In the genomic region with DNA sequence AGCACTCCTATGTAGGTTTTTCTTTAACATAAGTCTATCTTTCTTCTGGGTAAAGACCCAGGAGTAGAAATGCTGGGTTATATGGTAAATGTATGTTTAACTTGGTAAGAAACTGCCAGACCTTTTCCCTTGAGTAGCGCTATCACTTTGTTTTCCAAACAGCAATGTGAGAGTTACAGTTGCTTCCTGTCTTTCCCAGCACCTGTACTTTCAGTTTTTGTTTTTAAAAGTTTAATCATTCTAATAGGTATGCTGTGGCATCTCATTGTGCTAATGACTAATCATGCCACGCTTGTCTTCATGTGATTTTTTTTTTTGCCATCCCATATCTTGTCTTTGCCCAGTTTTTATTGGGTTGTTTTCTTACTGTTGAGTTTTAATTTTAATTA, we compare ENCODE assay signal across 1 cellular context.
TF ChIP-seq lines count a peak whose summit lies in the region.

No MANE protein-coding gene starts in this region.

TF ChIP-seq in liver, 16 proteins besides CTCF, POLR2A, EP300 and RAD21 (continued from another document):
- TF ChIP-seq, protein P1, sequence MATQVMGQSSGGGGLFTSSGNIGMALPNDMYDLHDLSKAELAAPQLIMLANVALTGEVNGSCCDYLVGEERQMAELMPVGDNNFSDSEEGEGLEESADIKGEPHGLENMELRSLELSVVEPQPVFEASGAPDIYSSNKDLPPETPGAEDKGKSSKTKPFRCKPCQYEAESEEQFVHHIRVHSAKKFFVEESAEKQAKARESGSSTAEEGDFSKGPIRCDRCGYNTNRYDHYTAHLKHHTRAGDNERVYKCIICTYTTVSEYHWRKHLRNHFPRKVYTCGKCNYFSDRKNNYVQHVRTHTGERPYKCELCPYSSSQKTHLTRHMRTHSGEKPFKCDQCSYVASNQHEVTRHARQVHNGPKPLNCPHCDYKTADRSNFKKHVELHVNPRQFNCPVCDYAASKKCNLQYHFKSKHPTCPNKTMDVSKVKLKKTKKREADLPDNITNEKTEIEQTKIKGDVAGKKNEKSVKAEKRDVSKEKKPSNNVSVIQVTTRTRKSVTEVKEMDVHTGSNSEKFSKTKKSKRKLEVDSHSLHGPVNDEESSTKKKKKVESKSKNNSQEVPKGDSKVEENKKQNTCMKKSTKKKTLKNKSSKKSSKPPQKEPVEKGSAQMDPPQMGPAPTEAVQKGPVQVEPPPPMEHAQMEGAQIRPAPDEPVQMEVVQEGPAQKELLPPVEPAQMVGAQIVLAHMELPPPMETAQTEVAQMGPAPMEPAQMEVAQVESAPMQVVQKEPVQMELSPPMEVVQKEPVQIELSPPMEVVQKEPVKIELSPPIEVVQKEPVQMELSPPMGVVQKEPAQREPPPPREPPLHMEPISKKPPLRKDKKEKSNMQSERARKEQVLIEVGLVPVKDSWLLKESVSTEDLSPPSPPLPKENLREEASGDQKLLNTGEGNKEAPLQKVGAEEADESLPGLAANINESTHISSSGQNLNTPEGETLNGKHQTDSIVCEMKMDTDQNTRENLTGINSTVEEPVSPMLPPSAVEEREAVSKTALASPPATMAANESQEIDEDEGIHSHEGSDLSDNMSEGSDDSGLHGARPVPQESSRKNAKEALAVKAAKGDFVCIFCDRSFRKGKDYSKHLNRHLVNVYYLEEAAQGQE (IDR thresholded peaks at IDR 0.05), result no peak
- TF ChIP-seq YY1 (IDR thresholded peaks at IDR 0.05) (no peak), TAF1 (conservative IDR thresholded peaks at IDR 0.05) (no peak), FOXA1 (IDR thresholded peaks at IDR 0.05) (no peak)
